13 cellular contexts compared by ENCODE assay signal in genomic region chr9:16964228-16964627, GRCh38.
DNase-seq lines count a peak whose midpoint lies in the region; ATAC-seq and TF ChIP-seq lines count a peak whose summit lies in the region.
"Had no signal": no experiment of that assay in that cellular context is flagged by ENCODE, and none has a peak within 500 bp of the region (broad histone marks: within the 10 kb centered on the region; RNA-seq: fewer than 3 reads in every experiment).

No MANE protein-coding gene starts in this region.

- peak overlapping the region; percentile 100 for H2BK20ac ChIP-seq in IMR-90 (ENCODE audit: low read depth, low read length)

- peak overlapping the region; percentile 94 for H4K5ac ChIP-seq in IMR-90 (ENCODE audit: low read depth, low read length)

- peaks cover 10% of the 10 kb centered on the region for H3K9me1 ChIP-seq in IMR-90 (ENCODE audit: insufficient read depth, low read length)

- peak overlapping the region; percentile 99 for H2BK15ac ChIP-seq in IMR-90 (ENCODE audit: low read depth, low read length)

- H3K36me3 ChIP-seq in IMR-90 (ENCODE audit: control insufficient read depth, insufficient read depth, low read length) = no peaks in the 10 kb centered on the region
- no peaks in the 10 kb centered on the region for H3K36me3 ChIP-seq in mammary epithelial cell (ENCODE audit: insufficient read depth, low read length)

- peak overlapping the region; percentile 100 for H3K4ac ChIP-seq in IMR-90 (ENCODE audit: low read depth, low read length)

- H3K4me2 ChIP-seq in IMR-90 (ENCODE audit: low read depth, low read length) = peak overlapping the region; percentile 16; the same call in 1 of the 2 replicates
- no peak overlapping the region for H3K4me2 ChIP-seq in mammary epithelial cell (ENCODE audit: insufficient read depth, low read depth, low read length)

- H3K9me3 ChIP-seq in IMR-90 (ENCODE audit: control insufficient read depth, insufficient read depth, low read length) (no peaks in the 10 kb centered on the region), mammary epithelial cell (replicated peaks; ENCODE audit: insufficient read depth, low read length) (peaks cover 4% of the 10 kb centered on the region)

- CTCF ChIA-PET in IMR-90 (lab: Yijun Ruan, JAX) (interaction anchor here (0.6 kb wide), 1 partner anchor 1388 kb away, joined by 5 read pairs; no protein-coding TSS in a partner anchor), mammary epithelial cell (lab: Charles Lee; ENCODE audit: low non-redundant PET) (no interaction called here)

- H3K4me3 ChIP-seq in IMR-90 (ENCODE audit: insufficient read depth, low read depth, low read length) (no peak overlapping the region), mammary epithelial cell (replicated peaks in 1 of 3; ENCODE audit: insufficient read depth in 1 of 3, low read depth in 2 of 3, low read length in 3 of 3) (no peak overlapping the region)

- intact Hi-C loops in IMR-90 (cut with micrococcal nuclease) = loop anchor here (1.0 to 5.0 kb wide), 4 partner anchors 22 to 97 kb away; no protein-coding TSS in a partner anchor
- intact Hi-C loops in mammary epithelial cell (cut with micrococcal nuclease) = no loop called here
- intact Hi-C loops in head of caudate nucleus (cut with DNase I) = no loop called here

- no peaks in the 10 kb centered on the region for H3K27me3 ChIP-seq in IMR-90 (ENCODE audit: control insufficient read depth, insufficient read depth, low read length)
- H3K27me3 ChIP-seq in mammary epithelial cell (ENCODE audit: insufficient read depth, low read length) = no peaks in the 10 kb centered on the region

- peak overlapping the region; percentile 93 for H2AK9ac ChIP-seq in IMR-90 (replicated peaks; ENCODE audit: low read depth, low read length, poor library complexity)

- peak overlapping the region; percentile 96 for H3K27ac ChIP-seq in IMR-90 (ENCODE audit: insufficient read depth, low read length)
- no peak overlapping the region for H3K27ac ChIP-seq in mammary epithelial cell (ENCODE audit: insufficient read depth, low read depth, low read length)
- H3K27ac ChIP-seq: C4-2B had no signal

- ATAC-seq in IMR-90 (ENCODE audit: low read depth) (peak; percentile 99), HG03520 (IDR thresholded peaks at IDR 0.05; ENCODE audit: unreplicated experiment) (no peak)
- ATAC-seq: stimulated activated naive CD8-positive, alpha-beta T cell treated with anti-CD3 and anti-CD28 coated beads, Interleukin-15, amount 100 ng/mL, for 72 hours had no signal

- peak overlapping the region; percentile 86 to 100 for H4K8ac ChIP-seq in IMR-90 (ENCODE audit: low read depth in 2 of 2, low read length in 2 of 2)

- no TSS peak for BruUV-seq in IMR-90 (replicated peaks; lab: Mats Ljungman, UMichigan)
- BruUV-seq in mammary epithelial cell (replicated peaks; lab: Mats Ljungman, UMichigan) = no TSS peak

- peak overlapping the region; percentile 98 for H2BK5ac ChIP-seq in IMR-90 (ENCODE audit: low read depth, low read length, poor library complexity, severe bottlenecking)

- peak overlapping the region; percentile 97 for H3K23ac ChIP-seq in IMR-90 (ENCODE audit: low read depth, low read length)

- POLR2A ChIA-PET in IMR-90 (lab: Charles Lee; ENCODE audit: unreplicated experiment) = interaction anchor here (0.6 kb wide), 2 partner anchors 13 to 93 kb away, joined by 3 to 4 read pairs; no protein-coding TSS in a partner anchor

- H3K4me1 ChIP-seq in IMR-90 (ENCODE audit: control insufficient read depth, insufficient read depth, low read length) (peaks cover 10% of the 10 kb centered on the region), mammary epithelial cell (ENCODE audit: insufficient read depth, low read length) (no peaks in the 10 kb centered on the region)

- H4K20me1 ChIP-seq in IMR-90 (ENCODE audit: insufficient read depth, low read length) (no peaks in the 10 kb centered on the region), mammary epithelial cell (ENCODE audit: insufficient read depth, low read length) (no peaks in the 10 kb centered on the region)

- no peak; the same call in 1 of the 2 replicates for TF ChIP-seq RAD21 in IMR-90 (IDR thresholded peaks at IDR 0.05; ENCODE audit: low read length)

- H3K9ac ChIP-seq in IMR-90 (ENCODE audit: low read depth, low read length) (peak overlapping the region; percentile 44; the same call in 1 of the 2 replicates), mammary epithelial cell (ENCODE audit: insufficient read depth, low read length) (no peak overlapping the region)

- no peaks in the 10 kb centered on the region for H3K79me2 ChIP-seq in mammary epithelial cell (ENCODE audit: insufficient read depth, low read length)

- H3K18ac ChIP-seq in IMR-90 (ENCODE audit: low read depth, low read length) = peak overlapping the region; percentile 91

- H2BK120ac ChIP-seq in IMR-90 (ENCODE audit: low read depth, low read length) = peak overlapping the region; percentile 100

- H2AFZ ChIP-seq in IMR-90 (replicated peaks; ENCODE audit: low read length, poor library complexity) = peak overlapping the region; percentile 88
- no peak overlapping the region for H2AFZ ChIP-seq in mammary epithelial cell (ENCODE audit: low read depth, low read length)

- dilution Hi-C loops in IMR-90 (cut with HindIII; ENCODE audit: low sequenced_read_pairs, unreplicated experiment) = no loop called here
- dilution Hi-C loops in mammary epithelial cell (cut with HindIII; ENCODE audit: low sequenced_read_pairs) = no loop called here

- TF ChIP-seq CTCF in AG09319 (IDR thresholded peaks at IDR 0.05; ENCODE audit: low read depth, low read length) (no peak), IMR-90 (conservative IDR thresholded peaks at IDR 0.05; ENCODE audit: low read depth, low read length) (no peak), mammary epithelial cell (conservative IDR thresholded peaks at IDR 0.05 in 1 of 2, IDR thresholded peaks at IDR 0.05 in 1 of 2; ENCODE audit: extremely low read depth in 1 of 2, insufficient read depth in 1 of 2, low read depth in 1 of 2, low read length in 2 of 2) (no peak)

- no CpG with 5 or more reads among the region's 10 CpGs for WGBS in IMR-90 (ENCODE audit: extremely low coverage in 2 of 2, insufficient read length in 1 of 2), 2 experiments
- 89% methylated on average over 10 of the region's 10 CpGs for WGBS in mammary epithelial cell (ENCODE audit: low coverage, missing lambda C conversion rate)

- 0 out of 2 replicates have a peak, but pooled peaks have one; percentile 45 for TF ChIP-seq POLR2A in IMR-90 (IDR thresholded peaks at IDR 0.05; ENCODE audit: low read depth, low read length)

- in situ Hi-C loops in IMR-90 (cut with MboI; ENCODE audit: low sequenced_read_pairs) (no loop called here), mammary epithelial cell (cut with MboI; ENCODE audit: low sequenced_read_pairs in 2 of 2) (no loop called here)

- H4K91ac ChIP-seq in IMR-90 (ENCODE audit: insufficient read depth, low read depth, low read length) = peak overlapping the region; percentile 99

- peak overlapping the region; percentile 95 for H3K56ac ChIP-seq in IMR-90 (ENCODE audit: extremely low read depth, insufficient read depth, low read length)

- H2AK5ac ChIP-seq in IMR-90 (ENCODE audit: low read depth, low read length) = peak overlapping the region; percentile 98

- DNase-seq in AG09319 (ENCODE audit: extremely low read depth, low read depth) (peak; percentile 99), IMR-90 (peak; percentile 100), mammary epithelial cell (peak; percentile 62), kidney tubule cell (ENCODE audit: low spot score) (peak; percentile 86), NCI-H774 (lab: John Stamatoyannopoulos, UW) (no peak), head of caudate nucleus (no peak)
- DNase-seq in effector CD4-positive, alpha-beta T cell = no peak
- DNase-seq: activated CD4-positive, alpha-beta T cell treated with anti-CD3 and anti-CD28 coated beads, Interleukin-2, amount 50 U/mL, for 1 hour; kidney; NCI-H2107; stimulated activated naive CD8-positive, alpha-beta T cell treated with anti-CD3 and anti-CD28 coated beads, Interleukin-15, amount 100 ng/mL, for 72 hours had no signal

- H3K14ac ChIP-seq in IMR-90 (replicated peaks; ENCODE audit: low read depth, low read length) = peak overlapping the region; percentile 96

- H3K79me1 ChIP-seq in IMR-90 (ENCODE audit: low read depth in 1 of 2, low read length in 2 of 2) = no peaks in the 10 kb centered on the region

TF ChIP-seq in IMR-90, 13 proteins besides CTCF, POLR2A, EP300 and RAD21:
- TF ChIP-seq FOS (IDR thresholded peaks at IDR 0.05; ENCODE audit: low read depth, low read length) (peak; percentile 94), RFX5 (IDR thresholded peaks at IDR 0.05; ENCODE audit: low read depth, low read length) (no peak), NFE2L2 (IDR thresholded peaks at IDR 0.05; ENCODE audit: low read depth, low read length) (peak; percentile 96), CEBPB (IDR thresholded peaks at IDR 0.05; ENCODE audit: low read depth, low read length) (peak; percentile 65), BHLHE40 (IDR thresholded peaks at IDR 0.05; ENCODE audit: low read depth, low read length) (peak; percentile 50; the same call in 1 of the 2 replicates), MAFK (IDR thresholded peaks at IDR 0.05; ENCODE audit: low read depth, low read length) (peak; percentile 31; the same call in 1 of the 2 replicates)

Comparison
In these comparisons a context has a peak if more than half of its experiments do, and no peak if none do; other contexts are left out.
1. DNase-seq: peak in AG09319 (single experiment), IMR-90 (single experiment), mammary epithelial cell (single experiment) and kidney tubule cell (single experiment); none in NCI-H774 (single experiment), head of caudate nucleus (0 of 42) and effector CD4-positive, alpha-beta T cell (single experiment).